In the genomic region with DNA sequence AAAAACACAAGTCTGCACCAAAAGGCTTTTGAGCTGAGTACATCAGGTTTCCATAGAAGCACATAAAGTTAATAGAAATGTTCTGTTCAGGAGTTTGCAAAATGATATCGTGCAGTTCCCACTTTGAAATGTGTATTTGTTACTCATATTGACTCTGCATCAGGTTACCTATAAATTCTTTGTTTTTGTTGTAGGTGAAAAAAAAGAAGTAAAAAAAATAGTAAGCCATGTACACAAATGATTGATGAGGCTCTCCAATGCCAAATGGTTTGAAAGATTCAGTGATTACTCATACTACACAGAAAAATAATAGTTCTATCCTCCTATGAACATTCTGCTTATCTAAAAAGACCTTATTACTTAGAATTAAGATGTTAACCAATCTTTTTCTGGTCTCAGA, we compare ENCODE assay signal across 27 cellular contexts.
"Had no signal": no experiment of that assay in that cellular context is flagged by ENCODE, and none has a peak within 500 bp of the region (broad histone marks: within the 10 kb centered on the region; RNA-seq: fewer than 3 reads in every experiment).

No MANE protein-coding gene starts in this region.

- ATAC-seq: activated T-cell treated with anti-CD3 and anti-CD28 coated beads, Interleukin-2, amount 50 U/mL, for 4 hours; activated T-helper 17 cell treated with anti-CD3 and anti-CD28 coated beads, Interleukin-2, amount 50 U/mL, for 72 hours; esophagus mucosa; foreskin keratinocyte; heart left ventricle; natural killer cell; right cardiac atrium had no signal

- H3K27me3 ChIP-seq: foreskin keratinocyte, heart left ventricle, neural progenitor cell, spleen, tibial nerve had no signal

- H3K27me3 Mint-ChIP-seq: activated CD4-positive, alpha-beta memory T cell treated with anti-CD3 and anti-CD28 coated beads for 36 hours; activated CD4-positive, alpha-beta T cell treated with anti-CD3 and anti-CD28 coated beads, Interleukin-2, amount 10 ng/mL, durations not matched to agents 24 days and 14 days; activated T-helper 17 cell treated with anti-CD3 and anti-CD28 coated beads, Interleukin-2, amount 50 U/mL, for 72 hours; central memory CD8-positive, alpha-beta T cell; dendritic cell treated with granulocyte-macrophage colony-stimulating factor and Interleukin-4, amounts not matched to agents 40 ng/mL and 50 ng/mL, for 4 days; memory B cell had no signal

- H3K9me3 ChIP-seq: heart left ventricle, spleen, tibial nerve had no signal

- FAIRE-seq: bronchial epithelial cell, kidney had no signal

- H3K9me3 Mint-ChIP-seq: activated CD4-positive, alpha-beta memory T cell treated with anti-CD3 and anti-CD28 coated beads for 36 hours; activated CD4-positive, alpha-beta T cell treated with anti-CD3 and anti-CD28 coated beads, Interleukin-2, amount 10 ng/mL, durations not matched to agents 24 days and 14 days; activated T-helper 17 cell treated with anti-CD3 and anti-CD28 coated beads, Interleukin-2, amount 50 U/mL, for 72 hours; central memory CD8-positive, alpha-beta T cell; dendritic cell treated with granulocyte-macrophage colony-stimulating factor and Interleukin-4, amounts not matched to agents 40 ng/mL and 50 ng/mL, for 4 days; endodermal cell; memory B cell; neural progenitor cell had no signal

- H3K9ac ChIP-seq: neural progenitor cell had no signal

- H3K4me1 ChIP-seq: neural progenitor cell, tibial nerve had no signal

- DNase-seq: activated CD4-positive, alpha-beta memory T cell treated with anti-CD3 and anti-CD28 coated beads for 36 hours; activated CD4-positive, alpha-beta T cell treated with anti-CD3 and anti-CD28 coated beads, Interleukin-2, amount 10 ng/mL, durations not matched to agents 24 days and 14 days; activated CD4-positive, CD25-positive, alpha-beta regulatory T cell treated with anti-CD3 and anti-CD28 coated beads, Interleukin-2, amount 50 U/mL, for 72 hours; activated gamma-delta T cell treated with Interleukin-2 at 50 U/mL for 16 hours; activated naive CD4-positive, alpha-beta T cell treated with anti-CD3 and anti-CD28 coated beads, Interleukin-2, amount 50 U/mL, for 16 hours; activated T-cell treated with anti-CD3 and anti-CD28 coated beads, Interleukin-2, amount 50 U/mL, for 4 hours; amniotic stem cell; endodermal cell; foreskin keratinocyte; heart left ventricle; hypothalamus; immature natural killer cell; kidney; natural killer cell; occipital lobe; right cardiac atrium; spleen; stimulated activated naive CD4-positive, alpha-beta T cell; T-helper 2 cell had no signal

- H3K4me1 Mint-ChIP-seq: activated CD4-positive, alpha-beta T cell treated with anti-CD3 and anti-CD28 coated beads, Interleukin-2, amount 10 ng/mL, durations not matched to agents 24 days and 14 days; activated T-helper 17 cell treated with anti-CD3 and anti-CD28 coated beads, Interleukin-2, amount 50 U/mL, for 72 hours; central memory CD8-positive, alpha-beta T cell; endodermal cell; immature natural killer cell; memory B cell; natural killer cell; neural progenitor cell had no signal

- H3K36me3 ChIP-seq: heart left ventricle, neural progenitor cell, spleen, tibial nerve had no signal

- H3K4me3 ChIP-seq: heart left ventricle, neural progenitor cell, spleen, tibial nerve had no signal

- H3K36me3 Mint-ChIP-seq: activated CD4-positive, alpha-beta memory T cell treated with anti-CD3 and anti-CD28 coated beads for 36 hours; immature natural killer cell; memory B cell; natural killer cell; neural progenitor cell had no signal

- H3K4me3 Mint-ChIP-seq: activated CD4-positive, alpha-beta memory T cell treated with anti-CD3 and anti-CD28 coated beads for 36 hours; activated CD4-positive, alpha-beta T cell treated with anti-CD3 and anti-CD28 coated beads, Interleukin-2, amount 10 ng/mL, durations not matched to agents 24 days and 14 days; activated T-cell treated with anti-CD3 and anti-CD28 coated beads, Interleukin-2, amount 50 U/mL, for 4 hours; activated T-helper 17 cell treated with anti-CD3 and anti-CD28 coated beads, Interleukin-2, amount 50 U/mL, for 72 hours; central memory CD8-positive, alpha-beta T cell; dendritic cell treated with granulocyte-macrophage colony-stimulating factor and Interleukin-4, amounts not matched to agents 40 ng/mL and 50 ng/mL, for 4 days; endodermal cell; immature natural killer cell; memory B cell; natural killer cell; neural progenitor cell had no signal

- H2AFZ ChIP-seq: neural progenitor cell had no signal

- H3K4me2 ChIP-seq: neural progenitor cell had no signal

- H3K27ac ChIP-seq: foreskin keratinocyte, heart left ventricle, neural progenitor cell, spleen, tibial nerve had no signal

- H3K27ac Mint-ChIP-seq: activated CD4-positive, alpha-beta memory T cell treated with anti-CD3 and anti-CD28 coated beads for 36 hours; activated CD4-positive, alpha-beta T cell treated with anti-CD3 and anti-CD28 coated beads, Interleukin-2, amount 10 ng/mL, durations not matched to agents 24 days and 14 days; activated T-helper 17 cell treated with anti-CD3 and anti-CD28 coated beads, Interleukin-2, amount 50 U/mL, for 72 hours; dendritic cell treated with granulocyte-macrophage colony-stimulating factor and Interleukin-4, amounts not matched to agents 40 ng/mL and 50 ng/mL, for 4 days; endodermal cell; immature natural killer cell; memory B cell; natural killer cell; neural progenitor cell had no signal
